ENCODE assay signal across 15 cellular contexts in genomic region chr11:68347345-68347744, GRCh38. TPM values are rescaled to one million over a fixed set of nuclear protein-coding genes. Genes with fewer than 3 reads are reported as not detected.
DNase-seq lines count a peak whose midpoint lies in the region; ATAC-seq and TF ChIP-seq lines count a peak whose summit lies in the region.
"Had no signal": no experiment of that assay in that cellular context is flagged by ENCODE, and none has a peak within 500 bp of the region (broad histone marks: within the 10 kb centered on the region; RNA-seq: fewer than 3 reads in every experiment).

No MANE protein-coding gene starts in this region.

- TF ChIP-seq CTCF in activated CD8-positive, alpha-beta T cell treated with anti-CD3 and anti-CD28 coated beads for 36 hours (IDR thresholded peaks at IDR 0.05): no peak
- no peak for TF ChIP-seq CTCF in Panc1 (IDR thresholded peaks at IDR 0.05)
- TF ChIP-seq CTCF in CD8-positive, alpha-beta T cell (IDR thresholded peaks at IDR 0.05): no peak

- H3K4me1 ChIP-seq in Panc1 (ENCODE audit: control insufficient read depth, insufficient read depth, low read length): peaks cover 51% of the 10 kb centered on the region
- no peaks in the 10 kb centered on the region for H3K4me1 ChIP-seq in CD8-positive, alpha-beta T cell (ENCODE audit: insufficient read depth, low read length)

- POLR2A ChIA-PET in activated CD8-positive, alpha-beta T cell treated with anti-CD3 and anti-CD28 coated beads, Interleukin-2, amount 10 ng/mL, durations not matched to agents 7 days and 5 days (lab: Charles Lee): no interaction called here
- POLR2A ChIA-PET in activated CD8-positive, alpha-beta T cell treated with anti-CD3 and anti-CD28 coated beads for 36 hours (lab: Charles Lee): no interaction called here
- POLR2A ChIA-PET in Panc1 (lab: Charles Lee): no interaction called here
- POLR2A ChIA-PET in CD8-positive, alpha-beta T cell (lab: Charles Lee): no interaction called here

- H3K4me1 Mint-ChIP-seq in activated CD8-positive, alpha-beta T cell treated with anti-CD3 and anti-CD28 coated beads, Interleukin-2, amount 10 ng/mL, durations not matched to agents 7 days and 5 days (ENCODE audit: low read depth): peaks cover 27% of the 10 kb centered on the region
- H3K4me1 Mint-ChIP-seq in activated CD8-positive, alpha-beta T cell treated with anti-CD3 and anti-CD28 coated beads for 36 hours (ENCODE audit: low read depth): no peaks in the 10 kb centered on the region
- peaks cover 25% of the 10 kb centered on the region for H3K4me1 Mint-ChIP-seq in memory B cell
- H3K4me1 Mint-ChIP-seq in stimulated activated effector memory CD8-positive, alpha-beta T cell treated with anti-CD3 and anti-CD28 coated beads, Interleukin-12 subunit alpha, Interleukin-12 subunit beta, amount 100 ng/mL, for 72 hours: no peaks in the 10 kb centered on the region
- no peaks in the 10 kb centered on the region for H3K4me1 Mint-ChIP-seq in CD8-positive, alpha-beta T cell (ENCODE audit: low read depth)

- H3K9me3 Mint-ChIP-seq in activated CD8-positive, alpha-beta T cell treated with anti-CD3 and anti-CD28 coated beads, Interleukin-2, amount 10 ng/mL, durations not matched to agents 7 days and 5 days (ENCODE audit: insufficient read depth): peaks cover 7% of the 10 kb centered on the region
- no peaks in the 10 kb centered on the region for H3K9me3 Mint-ChIP-seq in activated CD8-positive, alpha-beta T cell treated with anti-CD3 and anti-CD28 coated beads for 36 hours
- H3K9me3 Mint-ChIP-seq in memory B cell: no peaks in the 10 kb centered on the region
- no peaks in the 10 kb centered on the region for H3K9me3 Mint-ChIP-seq in stimulated activated effector memory CD8-positive, alpha-beta T cell treated with anti-CD3 and anti-CD28 coated beads, Interleukin-12 subunit alpha, Interleukin-12 subunit beta, amount 100 ng/mL, for 72 hours
- no peaks in the 10 kb centered on the region for H3K9me3 Mint-ChIP-seq in CD8-positive, alpha-beta T cell

- H3K27ac Mint-ChIP-seq in activated CD8-positive, alpha-beta T cell treated with anti-CD3 and anti-CD28 coated beads, Interleukin-2, amount 10 ng/mL, durations not matched to agents 7 days and 5 days: peak overlapping the region; percentile 42
- no peak overlapping the region for H3K27ac Mint-ChIP-seq in activated CD8-positive, alpha-beta T cell treated with anti-CD3 and anti-CD28 coated beads for 36 hours
- peak overlapping the region; percentile 63 for H3K27ac Mint-ChIP-seq in memory B cell
- H3K27ac Mint-ChIP-seq in stimulated activated effector memory CD8-positive, alpha-beta T cell treated with anti-CD3 and anti-CD28 coated beads, Interleukin-12 subunit alpha, Interleukin-12 subunit beta, amount 100 ng/mL, for 72 hours: peak overlapping the region; percentile 57
- H3K27ac Mint-ChIP-seq in CD8-positive, alpha-beta T cell: no peak overlapping the region

- no peak overlapping the region for H3K4me3 ChIP-seq in Panc1 (ENCODE audit: low read depth in 2 of 2, low read length in 2 of 2)
- H3K4me3 ChIP-seq in CD8-positive, alpha-beta T cell (ENCODE audit: low read depth, low read length): no peak overlapping the region

- H3K4me3 Mint-ChIP-seq in activated CD8-positive, alpha-beta T cell treated with anti-CD3 and anti-CD28 coated beads, Interleukin-2, amount 10 ng/mL, durations not matched to agents 7 days and 5 days: no peak overlapping the region
- no peak overlapping the region for H3K4me3 Mint-ChIP-seq in activated CD8-positive, alpha-beta T cell treated with anti-CD3 and anti-CD28 coated beads for 36 hours
- H3K4me3 Mint-ChIP-seq in memory B cell: peak overlapping the region; percentile 58
- no peak overlapping the region for H3K4me3 Mint-ChIP-seq in stimulated activated effector memory CD8-positive, alpha-beta T cell treated with anti-CD3 and anti-CD28 coated beads, Interleukin-12 subunit alpha, Interleukin-12 subunit beta, amount 100 ng/mL, for 72 hours
- H3K4me3 Mint-ChIP-seq in CD8-positive, alpha-beta T cell: no peak overlapping the region

- ATAC-seq in activated CD8-positive, alpha-beta T cell treated with anti-CD3 and anti-CD28 coated beads, Interleukin-2, amount 10 ng/mL, durations not matched to agents 7 days and 5 days: no peak
- ATAC-seq in activated CD8-positive, alpha-beta T cell treated with anti-CD3 and anti-CD28 coated beads for 36 hours: no peak
- ATAC-seq in Panc1 (no peak), memory B cell (ENCODE audit: low read depth) (no peak)
- ATAC-seq in stimulated activated effector memory CD8-positive, alpha-beta T cell treated with anti-CD3 and anti-CD28 coated beads, Interleukin-12 subunit alpha, Interleukin-12 subunit beta, amount 100 ng/mL, for 72 hours: no peak
- ATAC-seq in CD8-positive, alpha-beta T cell: no peak
- ATAC-seq: PC-3 had no signal

- DNase-seq in activated CD8-positive, alpha-beta T cell treated with anti-CD3 and anti-CD28 coated beads, Interleukin-2, amount 10 ng/mL, durations not matched to agents 7 days and 5 days: no peak
- DNase-seq in activated CD8-positive, alpha-beta T cell treated with anti-CD3 and anti-CD28 coated beads for 36 hours: no peak
- no peak for DNase-seq in Panc1 (ENCODE audit: low read depth, low spot score)
- DNase-seq in memory B cell (ENCODE audit: low spot score in 2 of 2): no peak
- DNase-seq in stimulated activated effector memory CD8-positive, alpha-beta T cell treated with anti-CD3 and anti-CD28 coated beads, Interleukin-12 subunit alpha, Interleukin-12 subunit beta, amount 100 ng/mL, for 72 hours (ENCODE audit: low spot score in 2 of 2): no peak
- DNase-seq in HPDE6-E6E7 (ENCODE audit: extremely low spot score): no peak
- DNase-seq in CD8-positive, alpha-beta T cell: no peak
- DNase-seq in NAMALWA (ENCODE audit: low spot score): no peak
- DNase-seq: DMS79 treated with DMSO at 0.1 percent for 48 hours, GOT3, Karpas-422, MM.1S, NCI-H1105 treated with DMSO at 0.1 percent for 48 hours, NCI-H187, PC-3 had no signal

- in situ Hi-C loops in Panc1 (cut with HindIII; ENCODE audit: low pct_unique_long_range_greater_than_20kb, low sequenced_read_pairs): no loop called here

- H3K27ac ChIP-seq in Panc1 (ENCODE audit: low read length): 0 out of 2 replicates have a peak overlapping the region, but pooled peaks have one; percentile 76
- no peak overlapping the region for H3K27ac ChIP-seq in CD8-positive, alpha-beta T cell (ENCODE audit: low read depth, low read length)

- intact Hi-C loops in activated CD8-positive, alpha-beta T cell treated with anti-CD3 and anti-CD28 coated beads for 36 hours (cut with micrococcal nuclease): no loop called here
- intact Hi-C loops in Panc1 (cut with micrococcal nuclease; ENCODE audit: unreplicated experiment): no loop called here
- intact Hi-C loops in CD8-positive, alpha-beta T cell (cut with DNase I, micrococcal nuclease): no loop called here

- BruUV-seq in Panc1 (replicated peaks; lab: Mats Ljungman, UMichigan): no TSS peak

- no peaks in the 10 kb centered on the region for H3K27me3 Mint-ChIP-seq in activated CD8-positive, alpha-beta T cell treated with anti-CD3 and anti-CD28 coated beads, Interleukin-2, amount 10 ng/mL, durations not matched to agents 7 days and 5 days (ENCODE audit: low read depth)
- no peaks in the 10 kb centered on the region for H3K27me3 Mint-ChIP-seq in activated CD8-positive, alpha-beta T cell treated with anti-CD3 and anti-CD28 coated beads for 36 hours
- no peaks in the 10 kb centered on the region for H3K27me3 Mint-ChIP-seq in memory B cell
- no peaks in the 10 kb centered on the region for H3K27me3 Mint-ChIP-seq in CD8-positive, alpha-beta T cell (ENCODE audit: low read depth)

- H3K27me3 ChIP-seq in Panc1 (ENCODE audit: control insufficient read depth, insufficient read depth, low read length): no peaks in the 10 kb centered on the region
- H3K27me3 ChIP-seq in CD8-positive, alpha-beta T cell (ENCODE audit: insufficient read depth, low read length): no peaks in the 10 kb centered on the region

- H3K36me3 ChIP-seq in Panc1 (ENCODE audit: control insufficient read depth, insufficient read depth, low read length): no peaks in the 10 kb centered on the region
- H3K36me3 ChIP-seq in CD8-positive, alpha-beta T cell (ENCODE audit: insufficient read depth, low read length): no peaks in the 10 kb centered on the region

- H3K9me3 ChIP-seq in Panc1 (ENCODE audit: control insufficient read depth, insufficient read depth, low read depth, low read length): no peaks in the 10 kb centered on the region
- no peaks in the 10 kb centered on the region for H3K9me3 ChIP-seq in CD8-positive, alpha-beta T cell (ENCODE audit: low read length)

- CTCF ChIA-PET in activated CD8-positive, alpha-beta T cell treated with anti-CD3 and anti-CD28 coated beads, Interleukin-2, amount 10 ng/mL, durations not matched to agents 7 days and 5 days (lab: Charles Lee): interaction anchor here (1.0 kb wide), 1 partner anchor 36 kb away, joined by 3 read pairs; no protein-coding TSS in a partner anchor
- CTCF ChIA-PET in activated CD8-positive, alpha-beta T cell treated with anti-CD3 and anti-CD28 coated beads for 36 hours (lab: Charles Lee): no interaction called here
- CTCF ChIA-PET in Panc1 (lab: Charles Lee): no interaction called here
- CTCF ChIA-PET in CD8-positive, alpha-beta T cell (lab: Charles Lee): no interaction called here

- H3K36me3 Mint-ChIP-seq in activated CD8-positive, alpha-beta T cell treated with anti-CD3 and anti-CD28 coated beads, Interleukin-2, amount 10 ng/mL, durations not matched to agents 7 days and 5 days (ENCODE audit: low read depth): peaks cover 18% of the 10 kb centered on the region
- peaks cover 2% of the 10 kb centered on the region for H3K36me3 Mint-ChIP-seq in activated CD8-positive, alpha-beta T cell treated with anti-CD3 and anti-CD28 coated beads for 36 hours (ENCODE audit: low read depth)
- H3K36me3 Mint-ChIP-seq in memory B cell: peaks cover 7% of the 10 kb centered on the region
- no peaks in the 10 kb centered on the region for H3K36me3 Mint-ChIP-seq in stimulated activated effector memory CD8-positive, alpha-beta T cell treated with anti-CD3 and anti-CD28 coated beads, Interleukin-12 subunit alpha, Interleukin-12 subunit beta, amount 100 ng/mL, for 72 hours
- H3K36me3 Mint-ChIP-seq in CD8-positive, alpha-beta T cell: peaks cover 2% of the 10 kb centered on the region

RNA-seq across cellular contexts. Expression of gene LRP5, which starts 35.0 kb away (rescaled TPM):
- total RNA-seq in activated CD8-positive, alpha-beta T cell treated with anti-CD3 and anti-CD28 coated beads, Interleukin-2, amount 10 ng/mL, durations not matched to agents 7 days and 5 days: 10 to 100 TPM; 37.1 to 46.3 TPM
- 10 to 100 TPM; 10.5 to 15.3 TPM for total RNA-seq in activated CD8-positive, alpha-beta T cell treated with anti-CD3 and anti-CD28 coated beads for 36 hours
- total RNA-seq in Panc1 (2021; ENCODE audit: unreplicated experiment): 171 TPM
- polyA plus RNA-seq in Panc1 (2012; ENCODE audit: insufficient read length): 357 TPM
- total RNA-seq in CD8-positive, alpha-beta T cell: 1 to 10 TPM; 1.1 to 1.5 TPM

Comparison
In these comparisons a context has a peak if more than half of its experiments do, and no peak if none do; other contexts are left out.
1. H3K27ac Mint-ChIP-seq: peak in activated CD8-positive, alpha-beta T cell treated with anti-CD3 and anti-CD28 coated beads, Interleukin-2, amount 10 ng/mL, durations not matched to agents 7 days and 5 days (single experiment), memory B cell (single experiment) and stimulated activated effector memory CD8-positive, alpha-beta T cell treated with anti-CD3 and anti-CD28 coated beads, Interleukin-12 subunit alpha, Interleukin-12 subunit beta, amount 100 ng/mL, for 72 hours (single experiment); none in activated CD8-positive, alpha-beta T cell treated with anti-CD3 and anti-CD28 coated beads for 36 hours (single experiment) and CD8-positive, alpha-beta T cell (single experiment).
2. RNA of gene LRP5, which starts 35.0 kb away (total RNA-seq): 171 TPM in Panc1 (single experiment), 37.1 to 46.3 TPM in activated CD8-positive, alpha-beta T cell treated with anti-CD3 and anti-CD28 coated beads, Interleukin-2, amount 10 ng/mL, durations not matched to agents 7 days and 5 days and 10.5 to 15.3 TPM in activated CD8-positive, alpha-beta T cell treated with anti-CD3 and anti-CD28 coated beads for 36 hours; 1.1 to 1.5 TPM in CD8-positive, alpha-beta T cell; every median in the first group is over 4 times any median in the second.